In genomic region chr3:154120903-154121235, GRCh38 we compare ENCODE assay signal across 2 cellular contexts.
TF ChIP-seq lines count a peak whose summit lies in the region.

No MANE protein-coding gene starts in this region.

TF ChIP-seq in HEK293, 187 proteins besides CTCF, POLR2A, EP300 and RAD21 (continued from another document and continues in another):
- TF ChIP-seq PRDM10 (tag by site-specific recombination; IDR thresholded peaks at IDR 0.05) = peak; percentile 79
- TF ChIP-seq ZBTB8A (tag by site-specific recombination; IDR thresholded peaks at IDR 0.05) = no peak
- TF ChIP-seq ZNF530 (tag by site-specific recombination; IDR thresholded peaks at IDR 0.05; ENCODE audit: low read depth) = no peak
- peak; percentile 75; the same call in 1 of the 2 replicates for TF ChIP-seq EGR2 (tag by site-specific recombination; IDR thresholded peaks at IDR 0.05; ENCODE audit: low read depth)
- no peak for TF ChIP-seq GLIS2 (tag by site-specific recombination; IDR thresholded peaks at IDR 0.05)
- no peak for TF ChIP-seq ZNF560 (tag by site-specific recombination; IDR thresholded peaks at IDR 0.05; ENCODE audit: borderline replicate concordance)
- TF ChIP-seq ZSCAN4 (tag by site-specific recombination; IDR thresholded peaks at IDR 0.05) = no peak
- TF ChIP-seq ATF2 (tag by site-specific recombination; IDR thresholded peaks at IDR 0.05; ENCODE audit: low read depth) = no peak
- no peak for TF ChIP-seq ZNF354C (tag by site-specific recombination; IDR thresholded peaks at IDR 0.05; ENCODE audit: borderline replicate concordance, low read depth)
- TF ChIP-seq ZNF391 (tag by site-specific recombination; IDR thresholded peaks at IDR 0.05; ENCODE audit: borderline replicate concordance, low read depth) = no peak
- no peak for TF ChIP-seq ZNF513 (tag by site-specific recombination; IDR thresholded peaks at IDR 0.05)
- no peak for TF ChIP-seq ZNF302 (tag by site-specific recombination; IDR thresholded peaks at IDR 0.05; ENCODE audit: low read depth)
- TF ChIP-seq ZNF600 (tag by site-specific recombination; IDR thresholded peaks at IDR 0.05) = peak; percentile 37; the same call in 1 of the 2 replicates
- TF ChIP-seq KLF16 (tag by site-specific recombination; IDR thresholded peaks at IDR 0.05) = no peak
- TF ChIP-seq ZEB2 (tag by site-specific recombination; IDR thresholded peaks at IDR 0.05) = 0 out of 2 replicates have a peak, but pooled peaks have one; percentile 32
- no peak for TF ChIP-seq ZNF148 (tag by site-specific recombination; IDR thresholded peaks at IDR 0.05; ENCODE audit: borderline replicate concordance)
- TF ChIP-seq ZXDB (tag by site-specific recombination; IDR thresholded peaks at IDR 0.05) = peak; percentile 38; the same call in 1 of the 2 replicates
- no peak for TF ChIP-seq ZNF623 (tag by site-specific recombination; IDR thresholded peaks at IDR 0.05)

TF ChIP-seq in SK-N-SH, 30 proteins besides CTCF, POLR2A, EP300 and RAD21 (continued from another document):
- TF ChIP-seq REST (IDR thresholded peaks at IDR 0.05; ENCODE audit: low read depth, low read length) = no peak
- no peak for TF ChIP-seq USF2 (IDR thresholded peaks at IDR 0.05; ENCODE audit: borderline replicate concordance, low read depth, low read length)
- no peak for TF ChIP-seq USF1 (IDR thresholded peaks at IDR 0.05; ENCODE audit: borderline replicate concordance, low read depth)
- no peak for TF ChIP-seq NRF1 (IDR thresholded peaks at IDR 0.05; ENCODE audit: low read depth, low read length)
- no peak for TF ChIP-seq MXI1 (IDR thresholded peaks at IDR 0.05; ENCODE audit: low read depth, low read length)
- TF ChIP-seq SMC3 (IDR thresholded peaks at IDR 0.05; ENCODE audit: low read depth, low read length) = no peak
- TF ChIP-seq TCF12 (IDR thresholded peaks at IDR 0.05) = no peak
- no peak for TF ChIP-seq SIN3A (IDR thresholded peaks at IDR 0.05; ENCODE audit: borderline replicate concordance, low read depth, low read length)
- TF ChIP-seq RCOR1 (IDR thresholded peaks at IDR 0.05; ENCODE audit: low read length) = no peak
